In genomic region chr6:50819906-50820589, GRCh38 we compare ENCODE assay signal across 11 cellular contexts. TPM values are rescaled to one million over a fixed set of nuclear protein-coding genes. Genes with fewer than 3 reads are reported as not detected.
DNase-seq lines count a peak whose midpoint lies in the region; ATAC-seq and TF ChIP-seq lines count a peak whose summit lies in the region.
"Had no signal": no experiment of that assay in that cellular context is flagged by ENCODE, and none has a peak within 500 bp of the region (broad histone marks: within the 10 kb centered on the region; RNA-seq: fewer than 3 reads in every experiment).

No MANE protein-coding gene starts in this region.

- peak overlapping the region; percentile 30 for H3K27ac ChIP-seq in duodenal mucosa (ENCODE audit: low read depth, low read length)

- no peak overlapping the region for H3K9ac ChIP-seq in duodenal mucosa (ENCODE audit: low read depth in 1 of 2, low read length in 2 of 2)

- H3K4me3 Mint-ChIP-seq in HFFc6, result peak overlapping the region; percentile 45; the same call in 1 of the 2 replicates
- H3K4me3 Mint-ChIP-seq in naive B cell, result peak overlapping the region in 6 of 8 donors; percentile 31 to 88 (median 50)
- H3K4me3 Mint-ChIP-seq in activated T-cell treated with anti-CD3 and anti-CD28 coated beads, Interleukin-2, amount 50 U/mL, for 24 hours, result no peak overlapping the region
- H3K4me3 Mint-ChIP-seq: CD4-positive, CD25-positive, alpha-beta regulatory T cell had no signal

- H3K27me3 Mint-ChIP-seq in HFFc6 (ENCODE audit: insufficient read depth), result peaks cover 58% of the 10 kb centered on the region
- H3K27me3 Mint-ChIP-seq in naive B cell, result peaks cover 73 to 91% (median 81%) of the 10 kb centered on the region in 3 donors
- peaks cover 91% of the 10 kb centered on the region for H3K27me3 Mint-ChIP-seq in activated T-cell treated with anti-CD3 and anti-CD28 coated beads, Interleukin-2, amount 50 U/mL, for 24 hours

- peak overlapping the region; percentile 20 for H3K4me3 ChIP-seq in AG09309 (ENCODE audit: control insufficient read depth, low read depth, low read length)
- no peak overlapping the region for H3K4me3 ChIP-seq in duodenal mucosa (ENCODE audit: low read depth in 1 of 2, low read length in 2 of 2)

- H3K36me3 ChIP-seq in duodenal mucosa (ENCODE audit: control insufficient read depth in 1 of 2, insufficient read depth in 2 of 2, low read length in 2 of 2), result no peaks in the 10 kb centered on the region

- ATAC-seq in naive B cell (ENCODE audit: low read depth in 2 of 2) (no peak), HG02678 (IDR thresholded peaks at IDR 0.05; ENCODE audit: unreplicated experiment) (no peak)

- H3K4me1 ChIP-seq in duodenal mucosa (ENCODE audit: control insufficient read depth in 1 of 2, insufficient read depth in 2 of 2, low read length in 2 of 2), result peaks cover 0 to 2% of the 10 kb centered on the region in 2 donors

- H3K36me3 Mint-ChIP-seq in HFFc6 (ENCODE audit: low read depth), result no peaks in the 10 kb centered on the region
- H3K36me3 Mint-ChIP-seq in naive B cell, result no peaks in the 10 kb centered on the region
- H3K36me3 Mint-ChIP-seq in activated T-cell treated with anti-CD3 and anti-CD28 coated beads, Interleukin-2, amount 50 U/mL, for 24 hours (ENCODE audit: low read depth), result no peaks in the 10 kb centered on the region
- H3K36me3 Mint-ChIP-seq: CD4-positive, CD25-positive, alpha-beta regulatory T cell had no signal

- no peak overlapping the region for H3K27ac Mint-ChIP-seq in HFFc6
- no peak overlapping the region for H3K27ac Mint-ChIP-seq in naive B cell
- no peak overlapping the region for H3K27ac Mint-ChIP-seq in activated T-cell treated with anti-CD3 and anti-CD28 coated beads, Interleukin-2, amount 50 U/mL, for 24 hours

- no peak for DNase-seq in AG09309 (ENCODE audit: low read depth)
- DNase-seq in HFFc6, result no peak
- no peak for DNase-seq in naive B cell
- no peak for DNase-seq in activated T-cell treated with anti-CD3 and anti-CD28 coated beads, Interleukin-2, amount 50 U/mL, for 24 hours
- DNase-seq in T1000 (lab: John Stamatoyannopoulos, UW), result no peak
- no peak for DNase-seq in central memory CD4-positive, alpha-beta T cell
- DNase-seq: CD4-positive, CD25-positive, alpha-beta regulatory T cell; stimulated activated naive CD4-positive, alpha-beta T cell had no signal

- peaks cover 63 to 77% of the 10 kb centered on the region in 2 donors for H3K27me3 ChIP-seq in duodenal mucosa (ENCODE audit: control insufficient read depth in 1 of 2, insufficient read depth in 2 of 2, low read length in 2 of 2)

- H3K9me3 Mint-ChIP-seq in HFFc6 (no peaks in the 10 kb centered on the region), naive B cell (peaks cover 0 to 3% (median 0%) of the 10 kb centered on the region in 7 donors)
- H3K9me3 Mint-ChIP-seq in activated T-cell treated with anti-CD3 and anti-CD28 coated beads, Interleukin-2, amount 50 U/mL, for 24 hours, result no peaks in the 10 kb centered on the region

- no peak for TF ChIP-seq CTCF in AG09309 (IDR thresholded peaks at IDR 0.05; ENCODE audit: control insufficient read depth, insufficient read depth, low read depth, low read length, missing control alignments)
- no peak for TF ChIP-seq CTCF in HFFc6 (IDR thresholded peaks at IDR 0.05)

- H3K4me1 Mint-ChIP-seq in HFFc6 (ENCODE audit: low read depth), result peaks cover 10% of the 10 kb centered on the region
- H3K4me1 Mint-ChIP-seq in naive B cell, result peaks cover 16 to 30% (median 23%) of the 10 kb centered on the region in 3 donors
- H3K4me1 Mint-ChIP-seq in activated T-cell treated with anti-CD3 and anti-CD28 coated beads, Interleukin-2, amount 50 U/mL, for 24 hours (ENCODE audit: low read depth), result peaks cover 23% of the 10 kb centered on the region

- H3K9me3 ChIP-seq in duodenal mucosa (ENCODE audit: control insufficient read depth in 1 of 2, low read length in 2 of 2), result no peaks in the 10 kb centered on the region

RNA-seq across cellular contexts. Expression of gene TFAP2B, which starts 1.4 kb away (rescaled TPM):
- total RNA-seq in HFFc6 (2021; fragmentation: NEBNext Ultra II Directional; extraction: Animal tissue kit (Norgen Biotek cat#: 25700)), result not detected
- not detected for polyA plus RNA-seq in naive B cell (ENCODE audit: low read depth in 6 of 6)
- total RNA-seq: CD4-positive, CD25-positive, alpha-beta regulatory T cell; pulmonary artery endothelial cell had no signal
- polyA plus RNA-seq: CD4-positive, CD25-positive, alpha-beta regulatory T cell had no signal
